8 cellular contexts compared by ENCODE assay signal in genomic region chr1:8878448-8879347, GRCh38. TPM values are rescaled to one million over a fixed set of nuclear protein-coding genes. Genes with fewer than 3 reads are reported as not detected.
DNase-seq lines count a peak whose midpoint lies in the region; ATAC-seq, FAIRE-seq and TF ChIP-seq lines count a peak whose summit lies in the region.

ENO1 (minus strand) TSS chr1:8878686; CDS start chr1:8874908, 3,778 bp downstream.

- 1% methylated on average over 55 of the region's 103 CpGs; no CpG with 5 or more reads in 1 of the 2 donors for WGBS in transverse colon (ENCODE audit: low coverage in 1 of 2), 2 donors

- FAIRE-seq in GM12891 (lab: Jason Lieb, UNC) = peak; percentile 96

- no peaks in the 10 kb centered on the region for H3K27me3 ChIP-seq in adipocyte (replicated peaks; ENCODE audit: control insufficient read depth, insufficient read depth, low read length)
- H3K27me3 ChIP-seq in cardiac muscle cell = no peaks in the 10 kb centered on the region
- no peaks in the 10 kb centered on the region for H3K27me3 ChIP-seq in transverse colon

- no peak for TF ChIP-seq EP300 in transverse colon (IDR thresholded peaks at IDR 0.05; ENCODE audit: low read depth)

- peak; percentile 99 for TF ChIP-seq POLR2A in GM12891 (IDR thresholded peaks at IDR 0.05; ENCODE audit: low read depth, low read length)
- TF ChIP-seq POLR2A in transverse colon (IDR thresholded peaks at IDR 0.05) = peak; percentile 99

- H3K36me3 ChIP-seq in adipocyte (ENCODE audit: control insufficient read depth, insufficient read depth, low read length, severe bottlenecking) (peaks cover 27% of the 10 kb centered on the region), cardiac muscle cell (peaks cover 23% of the 10 kb centered on the region), transverse colon (no peaks in the 10 kb centered on the region)

- H3K27ac ChIP-seq in cardiac muscle cell (peak within 1 kb of the TSS; percentile 96), transverse colon (peak within 1 kb of the TSS; percentile 94 to 99 (median 97))

- H3K4me1 ChIP-seq in adipocyte (ENCODE audit: control insufficient read depth, insufficient read depth, low read length) = peaks cover 54% of the 10 kb centered on the region
- H3K4me1 ChIP-seq in cardiac muscle cell (ENCODE audit: low read depth) = peaks cover 50% of the 10 kb centered on the region
- H3K4me1 ChIP-seq in transverse colon = peaks cover 19 to 55% (median 52%) of the 10 kb centered on the region in 4 donors

- peak; percentile 72 for ATAC-seq in HG02759 (IDR thresholded peaks at IDR 0.05; ENCODE audit: unreplicated experiment)

- DNase-seq in GM12891 (ENCODE audit: insufficient read length, low spot score) (peak; percentile 93), NCI-H128 (lab: John Stamatoyannopoulos, UW; ENCODE audit: unreplicated experiment) (peak; percentile 99), T follicular helper cell (ENCODE audit: low read depth) (peak; percentile 98), adipocyte (ENCODE audit: low read depth) (peak; percentile 99), cardiac muscle cell (ENCODE audit: low read depth in 1 of 2, low spot score in 1 of 2) (peak; percentile 96 to 99), pons (ENCODE audit: low spot score) (peak; percentile 98), transverse colon (peak; percentile 99)

- TF ChIP-seq CTCF in cardiac muscle cell (IDR thresholded peaks at IDR 0.05; ENCODE audit: low read depth, low read length) (no peak), transverse colon (IDR thresholded peaks at IDR 0.05) (no peak)

- in situ Hi-C loops in transverse colon (cut with MboI; ENCODE audit: low pct_ligation_motif_present in 1 of 4, low pct_unique_long_range_greater_than_20kb in 1 of 4, low sequenced_read_pairs in 3 of 4) = no loop called here

- H3K9me3 ChIP-seq in adipocyte (ENCODE audit: control insufficient read depth, low read length) (no peaks in the 10 kb centered on the region), cardiac muscle cell (ENCODE audit: low read depth) (no peaks in the 10 kb centered on the region), transverse colon (no peaks in the 10 kb centered on the region)

- peak within 1 kb of the TSS; percentile 100 for H3K9ac ChIP-seq in adipocyte (ENCODE audit: low read length)

- H3K4me3 ChIP-seq in adipocyte (ENCODE audit: low read length) (peak within 1 kb of the TSS; percentile 98), cardiac muscle cell (peak within 1 kb of the TSS; percentile 89), transverse colon (peak within 1 kb of the TSS; percentile 69 to 97 (median 93))

- intact Hi-C loops in transverse colon (cut with DNase I; ENCODE audit: low total_unique reads) = no loop called here

TF ChIP-seq in GM12891, 5 proteins besides CTCF, POLR2A, EP300 and RAD21:
- peak; percentile 97 for TF ChIP-seq TAF1 (IDR thresholded peaks at IDR 0.05; ENCODE audit: low read depth, low read length)
- TF ChIP-seq POU2F2 (IDR thresholded peaks at IDR 0.05; ENCODE audit: low read depth, low read length) = peak; percentile 83
- peak; percentile 74 for TF ChIP-seq SPI1 (IDR thresholded peaks at IDR 0.05; ENCODE audit: low read depth, low read length)
- TF ChIP-seq PAX5 (IDR thresholded peaks at IDR 0.05; ENCODE audit: insufficient read depth, low read length, severe bottlenecking) = peak; percentile 4
- peak; percentile 99 for TF ChIP-seq POLR2AphosphoS5 (IDR thresholded peaks at IDR 0.05; ENCODE audit: low read depth, low read length)

RNA-seq across cellular contexts. Expression of gene ENO1, which starts in this region (rescaled TPM):
- polyA plus RNA-seq in GM12891 (2012; ENCODE audit: low read depth, missing spikeins) = 2,629 TPM
- 3,076 and 4,542 TPM in 2 replicates for total RNA-seq in cardiac muscle cell
- polyA plus RNA-seq in cardiac muscle cell = 4,459 and 4,945 TPM in 2 replicates
- total RNA-seq in transverse colon = 100 to 1,000 TPM; 202 to 407 (median 320) TPM

Comparison
In these comparisons a context has a peak if more than half of its experiments do, and no peak if none do; other contexts are left out.
1. Peak in every context shown above with its lines: DNase-seq, ATAC-seq, H3K4me3 ChIP-seq and H3K27ac ChIP-seq.